ENCODE assay signal across 13 cellular contexts in genomic region chr18:23810396-23810795, GRCh38.
DNase-seq lines count a peak whose midpoint lies in the region; ATAC-seq and TF ChIP-seq lines count a peak whose summit lies in the region.
"Had no signal": no experiment of that assay in that cellular context is flagged by ENCODE, and none has a peak within 500 bp of the region (broad histone marks: within the 10 kb centered on the region; RNA-seq: fewer than 3 reads in every experiment).

No MANE protein-coding gene starts in this region.

- DNase-seq in activated gamma-delta T cell treated with Interleukin-2 at 50 U/mL for 16 hours (peak; percentile 44), activated gamma-delta T cell (lab: John Stamatoyannopoulos, UW) (no peak), activated T-helper 1 cell treated with Interleukin-2 at 50 U/mL for 16 hours (ENCODE audit: low read depth) (peak; percentile 5), ascending aorta (ENCODE audit: low spot score in 2 of 2) (no peak), right cardiac atrium (no peak)
- no peak for DNase-seq in stimulated activated naive B cell treated with anti-CD40 and anti-IgM and Interleukin-4, amounts not matched to agents 10 μg/mL and 1 μg/mL and 100 μg/mL, for 72 hours
- DNase-seq: cerebellar nuclear complex, NCI-H1930, thyroid gland had no signal

- H3K4me3 ChIP-seq in ascending aorta (no peak overlapping the region), right cardiac atrium (ENCODE audit: low read length) (no peak overlapping the region)
- H3K4me3 ChIP-seq: mucosa of descending colon, thyroid gland had no signal

- H3K4me3 Mint-ChIP-seq in stimulated activated naive B cell treated with anti-CD40 and anti-IgM and Interleukin-4, amounts not matched to agents 10 μg/mL and 1 μg/mL and 100 μg/mL, for 72 hours, result no peak overlapping the region
- H3K4me3 Mint-ChIP-seq: T-helper 1 cell treated with Interleukin-12 subunit alpha and Interleukin-12 subunit beta and Interleukin-4 antibody, amounts not matched to agents 30 μg/mL and 1 μg/mL, for 36 hours had no signal

- H3K9me3 ChIP-seq in ascending aorta, result no peaks in the 10 kb centered on the region
- H3K9me3 ChIP-seq in right cardiac atrium (ENCODE audit: control insufficient read depth, low read length), result no peaks in the 10 kb centered on the region
- H3K9me3 ChIP-seq: mucosa of descending colon, thyroid gland had no signal

- peaks cover 0 to 3% of the 10 kb centered on the region in 2 donors for H3K27me3 Mint-ChIP-seq in stimulated activated naive B cell treated with anti-CD40 and anti-IgM and Interleukin-4, amounts not matched to agents 10 μg/mL and 1 μg/mL and 100 μg/mL, for 72 hours

- intact Hi-C loops in ascending aorta (cut with DNase I), result no loop called here
- intact Hi-C loops in right cardiac atrium (cut with DNase I), result loop anchor here (5.0 to 10.0 kb wide), 3 partner anchors 104 to 188 kb away; no protein-coding TSS in a partner anchor

- H3K27me3 ChIP-seq in ascending aorta (no peaks in the 10 kb centered on the region), right cardiac atrium (ENCODE audit: control insufficient read depth, insufficient read depth) (no peaks in the 10 kb centered on the region)
- H3K27me3 ChIP-seq: thyroid gland had no signal

- H3K4me1 Mint-ChIP-seq in stimulated activated naive B cell treated with anti-CD40 and anti-IgM and Interleukin-4, amounts not matched to agents 10 μg/mL and 1 μg/mL and 100 μg/mL, for 72 hours, result peaks cover 4 to 5% of the 10 kb centered on the region in 2 donors

- H3K27ac ChIP-seq in ascending aorta (no peak overlapping the region), right cardiac atrium (ENCODE audit: low read length) (no peak overlapping the region)
- H3K27ac ChIP-seq: thyroid gland had no signal

- no peaks in the 10 kb centered on the region for H3K36me3 ChIP-seq in ascending aorta
- H3K36me3 ChIP-seq: thyroid gland had no signal

- 84% methylated on average over 3 of the region's 3 CpGs for WGBS in right cardiac atrium

- H3K36me3 Mint-ChIP-seq in stimulated activated naive B cell treated with anti-CD40 and anti-IgM and Interleukin-4, amounts not matched to agents 10 μg/mL and 1 μg/mL and 100 μg/mL, for 72 hours, result no peaks in the 10 kb centered on the region

- no peak for TF ChIP-seq CTCF in ascending aorta (IDR thresholded peaks at IDR 0.05)

- H3K9me3 Mint-ChIP-seq in stimulated activated naive B cell treated with anti-CD40 and anti-IgM and Interleukin-4, amounts not matched to agents 10 μg/mL and 1 μg/mL and 100 μg/mL, for 72 hours, result peaks cover 0 to 3% of the 10 kb centered on the region in 2 donors
- H3K9me3 Mint-ChIP-seq: T-helper 1 cell treated with Interleukin-12 subunit alpha and Interleukin-12 subunit beta and Interleukin-4 antibody, amounts not matched to agents 30 μg/mL and 1 μg/mL, for 36 hours had no signal

- ATAC-seq in HG03025 (IDR thresholded peaks at IDR 0.05; ENCODE audit: low FRiP score, unreplicated experiment), result peak; percentile 53
- ATAC-seq in stimulated activated naive B cell treated with anti-CD40 and anti-IgM and Interleukin-4, amounts not matched to agents 10 μg/mL and 1 μg/mL and 100 μg/mL, for 72 hours (replicated peaks), result peak; percentile 81 to 89
- no peak for ATAC-seq in GM21528 (IDR thresholded peaks at IDR 0.05; ENCODE audit: low FRiP score, unreplicated experiment)
- ATAC-seq in right cardiac atrium, result no peak
- ATAC-seq: mucosa of descending colon had no signal

- no peak overlapping the region for H3K27ac Mint-ChIP-seq in stimulated activated naive B cell treated with anti-CD40 and anti-IgM and Interleukin-4, amounts not matched to agents 10 μg/mL and 1 μg/mL and 100 μg/mL, for 72 hours
- H3K27ac Mint-ChIP-seq: T-helper 1 cell treated with Interleukin-12 subunit alpha and Interleukin-12 subunit beta and Interleukin-4 antibody, amounts not matched to agents 30 μg/mL and 1 μg/mL, for 36 hours had no signal

- H3K4me1 ChIP-seq in ascending aorta, result no peaks in the 10 kb centered on the region
- H3K4me1 ChIP-seq in right cardiac atrium (ENCODE audit: control insufficient read depth, insufficient read depth, low read length), result no peaks in the 10 kb centered on the region
- H3K4me1 ChIP-seq: thyroid gland had no signal

Comparison
In these comparisons a context has a peak if more than half of its experiments do, and no peak if none do; other contexts are left out.
1. DNase-seq: peak in activated gamma-delta T cell treated with Interleukin-2 at 50 U/mL for 16 hours (single experiment) and activated T-helper 1 cell treated with Interleukin-2 at 50 U/mL for 16 hours (single experiment); none in activated gamma-delta T cell (single experiment), stimulated activated naive B cell treated with anti-CD40 and anti-IgM and Interleukin-4, amounts not matched to agents 10 μg/mL and 1 μg/mL and 100 μg/mL, for 72 hours (single experiment), ascending aorta (0 of 2) and right cardiac atrium (0 of 3).
2. ATAC-seq: peak in HG03025 (single experiment) and stimulated activated naive B cell treated with anti-CD40 and anti-IgM and Interleukin-4, amounts not matched to agents 10 μg/mL and 1 μg/mL and 100 μg/mL, for 72 hours (2 of 2); none in GM21528 (single experiment) and right cardiac atrium (0 of 2).